In genomic region chr1:230634384-230634783, GRCh38 we compare ENCODE assay signal across 30 cellular contexts.
"Had no signal": no experiment of that assay in that cellular context is flagged by ENCODE, and none has a peak within 500 bp of the region (broad histone marks: within the 10 kb centered on the region; RNA-seq: fewer than 3 reads in every experiment).

No MANE protein-coding gene starts in this region.

- H3K4me3 ChIP-seq: MG63, Peyer's patch, SK-N-MC had no signal

- H3K4me1 ChIP-seq: Peyer's patch had no signal

- H3K27ac ChIP-seq: Peyer's patch, SK-N-MC had no signal

- H3K9me3 ChIP-seq: MG63, Peyer's patch had no signal

- ATAC-seq: PC-3, SK-N-SH treated with all-trans-retinoic acid at 6 μM for 48 hours, T-cell had no signal

- H3K36me3 ChIP-seq: MG63, Peyer's patch had no signal

- H3K27me3 ChIP-seq: Peyer's patch had no signal

- DNase-seq: Kasumi-1, MG63, NCI-H1048, NCI-H1092 treated with DMSO at 0.1 percent for 48 hours, NCI-H1105 treated with DMSO at 0.1 percent for 48 hours, NCI-H1417, NCI-H1436, NCI-H146, NCI-H187, NCI-H1930, NCI-H2029 treated with DMSO at 0.1 percent for 48 hours, NCI-H2081 treated with DMSO at 0.1 percent for 48 hours, NCI-H2107, NCI-H2171, NCI-H226, NCI-H446 treated with DMSO at 0.1 percent for 48 hours, NCI-H510A, NCI-H526, NCI-H69, NCI-H748 treated with DMSO at 0.1 percent for 48 hours, NCI-H82, OCI-M1, PC-3, Peyer's patch, Right ventricle myocardium superior, RPMI8226, SHP77 treated with DMSO at 0.1 percent for 48 hours, T-cell had no signal
